ENCODE assay signal across 18 cellular contexts in genomic region chr12:43044241-43044640, GRCh38.
"Had no signal": no experiment of that assay in that cellular context is flagged by ENCODE, and none has a peak within 500 bp of the region (broad histone marks: within the 10 kb centered on the region; RNA-seq: fewer than 3 reads in every experiment).

No MANE protein-coding gene starts in this region.

- H3K27me3 Mint-ChIP-seq: type B pancreatic cell had no signal

- H3K4me3 ChIP-seq: coronary artery, esophagus muscularis mucosa, heart left ventricle, right atrium auricular region, sigmoid colon, suprapubic skin, thyroid gland had no signal

- H3K36me3 Mint-ChIP-seq: mesothelial cell of epicardium, natural killer cell, type B pancreatic cell had no signal

- H3K4me1 Mint-ChIP-seq: natural killer cell had no signal

- H3K36me3 ChIP-seq: esophagus muscularis mucosa, heart left ventricle, right atrium auricular region, sigmoid colon, suprapubic skin, thyroid gland had no signal

- H3K4me1 ChIP-seq: esophagus muscularis mucosa, heart left ventricle, right atrium auricular region, sigmoid colon, suprapubic skin, thyroid gland had no signal

- H3K27ac Mint-ChIP-seq: mesothelial cell of epicardium, natural killer cell, type B pancreatic cell had no signal

- H3K27me3 ChIP-seq: esophagus muscularis mucosa, heart left ventricle, right atrium auricular region, sigmoid colon, suprapubic skin, thyroid gland had no signal

- DNase-seq: effector CD4-positive, alpha-beta T cell; foreskin melanocyte; heart left ventricle; hippocampal formation; natural killer cell; sigmoid colon; small intestine; stimulated activated CD4-positive, alpha-beta T cell treated with anti-CD3 and anti-CD28 coated beads, Interleukin-2, amount 100 ng/mL, for 48 hours; stimulated activated naive CD4-positive, alpha-beta T cell treated with Interleukin-2 at 50 U/mL for 16 hours; thyroid gland had no signal

- H3K27ac ChIP-seq: coronary artery, epithelial cell of prostate, esophagus muscularis mucosa, heart left ventricle, right atrium auricular region, sigmoid colon, suprapubic skin, thyroid gland had no signal

- H3K9me3 ChIP-seq: esophagus muscularis mucosa, heart left ventricle, right atrium auricular region, sigmoid colon, suprapubic skin, thyroid gland had no signal

- H3K4me3 Mint-ChIP-seq: mesothelial cell of epicardium, natural killer cell, neural crest cell, type B pancreatic cell had no signal
